In genomic region chr19:19515764-19516519, GRCh38 we compare ENCODE assay signal across 8 cellular contexts. TPM values are rescaled to one million over a fixed set of nuclear protein-coding genes. Genes with fewer than 3 reads are reported as not detected.
DNase-seq lines count a peak whose midpoint lies in the region; ATAC-seq and TF ChIP-seq lines count a peak whose summit lies in the region.

Gene NDUFA13 (plus strand): TSS chr19:19516225. CDS start chr19:19516239, 14 bp downstream.

- H3K27me3 ChIP-seq in upper lobe of right lung: no peaks in the 10 kb centered on the region

- no peak for TF ChIP-seq CTCF in GM13977 (IDR thresholded peaks at IDR 0.05; ENCODE audit: extremely low read depth, insufficient read depth, missing control alignments)
- peak; percentile 14 for TF ChIP-seq CTCF in progenitor cell of endocrine pancreas (IDR thresholded peaks at IDR 0.05; ENCODE audit: unreplicated experiment)
- no peak for TF ChIP-seq CTCF in upper lobe of right lung (IDR thresholded peaks at IDR 0.05)

- in situ Hi-C loops in GM13977 (cut with MboI; ENCODE audit: low pct_unique_long_range_greater_than_20kb, low sequenced_read_pairs, unreplicated experiment): no loop called here

- H3K9me3 ChIP-seq in upper lobe of right lung: no peaks in the 10 kb centered on the region

- peaks cover 11% of the 10 kb centered on the region for H3K4me1 ChIP-seq in upper lobe of right lung

- intact Hi-C loops in T-helper 1 cell treated with Interleukin-12 subunit alpha and Interleukin-12 subunit beta and Interleukin-4 antibody, amounts not matched to agents 30 ng/mL and 1 ng/mL, for 36 hours (cut with micrococcal nuclease): loop anchor here (1.0 to 5.0 kb wide), 6 partner anchors 27 to 441 kb away; partner anchors contain the start of genes BORCS8, GMIP, MAU2 and RFXANK
- intact Hi-C loops in left ventricle myocardium superior (cut with micrococcal nuclease): no loop called here
- intact Hi-C loops in upper lobe of right lung (cut with DNase I): no loop called here

- H3K4me3 ChIP-seq in upper lobe of right lung: peak within 1 kb of the TSS; percentile 80

- peak within 1 kb of the TSS; percentile 95 for H3K27ac Mint-ChIP-seq in progenitor cell of endocrine pancreas

- ATAC-seq in HG02884 (IDR thresholded peaks at IDR 0.05; ENCODE audit: unreplicated experiment) (peak; percentile 94), left ventricle myocardium superior (peak; percentile 90), upper lobe of right lung (peak; percentile 96)

- H3K27ac ChIP-seq in upper lobe of right lung: peak within 1 kb of the TSS; percentile 92

- peak; percentile 96 for DNase-seq in GM13977 (ENCODE audit: low spot score)
- DNase-seq in NCI-H1694 (lab: John Stamatoyannopoulos, UW): peak; percentile 88
- peak; percentile 85 for DNase-seq in amniotic epithelial cell (ENCODE audit: low read depth)
- peak; percentile 96 for DNase-seq in left ventricle myocardium superior
- peak; percentile 87 for DNase-seq in progenitor cell of endocrine pancreas (ENCODE audit: low spot score, unreplicated experiment)
- DNase-seq in upper lobe of right lung: peak; percentile 94

- H3K36me3 Mint-ChIP-seq in progenitor cell of endocrine pancreas (ENCODE audit: insufficient read depth): peaks cover 12% of the 10 kb centered on the region

- no peaks in the 10 kb centered on the region for H3K9me3 Mint-ChIP-seq in progenitor cell of endocrine pancreas (ENCODE audit: low read depth)

- H3K27me3 Mint-ChIP-seq in progenitor cell of endocrine pancreas: no peaks in the 10 kb centered on the region

- peak within 1 kb of the TSS; percentile 92 for H3K4me3 Mint-ChIP-seq in progenitor cell of endocrine pancreas (ENCODE audit: low read depth)

- H3K36me3 ChIP-seq in upper lobe of right lung: peaks cover 9% of the 10 kb centered on the region

- H3K4me1 Mint-ChIP-seq in progenitor cell of endocrine pancreas (ENCODE audit: low read depth): peaks cover 1% of the 10 kb centered on the region

RNA-seq across cellular contexts. Expression of gene NDUFA13, which starts in this region (rescaled TPM):
- 359 and 389 TPM in 2 replicates for total RNA-seq in T-helper 1 cell treated with Interleukin-12 subunit alpha and Interleukin-12 subunit beta and Interleukin-4 antibody, amounts not matched to agents 30 ng/mL and 1 ng/mL, for 36 hours
- 1,297 TPM for total RNA-seq in left ventricle myocardium superior
- total RNA-seq in progenitor cell of endocrine pancreas: 346 and 347 TPM in 2 replicates
- 207 TPM for total RNA-seq in upper lobe of right lung

Comparison
In these comparisons a context has a peak if more than half of its experiments do, and no peak if none do; other contexts are left out.
1. Peak in every context shown above with its lines: DNase-seq, ATAC-seq, H3K4me3 ChIP-seq and H3K27ac ChIP-seq.